12 cellular contexts compared by ENCODE assay signal in genomic region chr9:133427658-133428348, GRCh38. TPM values are rescaled to one million over a fixed set of nuclear protein-coding genes. Genes with fewer than 3 reads are reported as not detected.
DNase-seq lines count a peak whose midpoint lies in the region; ATAC-seq and TF ChIP-seq lines count a peak whose summit lies in the region.
"Had no signal": no experiment of that assay in that cellular context is flagged by ENCODE, and none has a peak within 500 bp of the region (broad histone marks: within the 10 kb centered on the region; RNA-seq: fewer than 3 reads in every experiment).

No MANE protein-coding gene starts in this region.

- no peaks in the 10 kb centered on the region for H3K9me2 ChIP-seq in PC-3 (replicated peaks; ENCODE audit: low read length)

- H3K4me1 Mint-ChIP-seq in activated naive CD4-positive, alpha-beta T cell treated with anti-CD3 and anti-CD28 coated beads, Interleukin-2, amount 50 U/mL, for 24 hours, result peaks cover 7% of the 10 kb centered on the region
- peaks cover 9% of the 10 kb centered on the region for H3K4me1 Mint-ChIP-seq in activated naive CD4-positive, alpha-beta T cell treated with anti-CD3 and anti-CD28 coated beads for 36 hours (ENCODE audit: low read depth)
- H3K4me1 Mint-ChIP-seq in activated B cell treated with CpG ODN at 0.5 μM for 24 hours, result peaks cover 13% of the 10 kb centered on the region
- H3K4me1 Mint-ChIP-seq in stimulated activated naive B cell treated with anti-CD40 and anti-IgM and Interleukin-4, amounts not matched to agents 10 μg/mL and 1 μg/mL and 100 μg/mL, for 72 hours, result peaks cover 5 to 19% of the 10 kb centered on the region in 2 donors

- no peak overlapping the region for H3K27ac Mint-ChIP-seq in activated naive CD4-positive, alpha-beta T cell treated with anti-CD3 and anti-CD28 coated beads, Interleukin-2, amount 50 U/mL, for 24 hours
- no peak overlapping the region for H3K27ac Mint-ChIP-seq in activated naive CD4-positive, alpha-beta T cell treated with anti-CD3 and anti-CD28 coated beads for 36 hours
- H3K27ac Mint-ChIP-seq in activated B cell treated with CpG ODN at 0.5 μM for 24 hours, result no peak overlapping the region
- no peak overlapping the region for H3K27ac Mint-ChIP-seq in stimulated activated naive B cell treated with anti-CD40 and anti-IgM and Interleukin-4, amounts not matched to agents 10 μg/mL and 1 μg/mL and 100 μg/mL, for 72 hours
- H3K27ac Mint-ChIP-seq: activated naive CD4-positive, alpha-beta T cell treated with anti-CD3 and anti-CD28 coated beads, Interleukin-2, amount 50 U/mL, for 72 hours had no signal

- H3K9ac ChIP-seq in iPS-20b (ENCODE audit: low read depth, low read length), result peak overlapping the region; percentile 32; the same call in 1 of the 2 replicates
- H3K9ac ChIP-seq in PC-3 (ENCODE audit: low read length), result no peak overlapping the region

- H3K4me1 ChIP-seq in iPS-20b (ENCODE audit: insufficient read depth, low read length) (no peaks in the 10 kb centered on the region), PC-3 (ENCODE audit: insufficient read depth, low read length) (no peaks in the 10 kb centered on the region), aorta (ENCODE audit: control insufficient read depth in 1 of 2, insufficient read depth in 2 of 2, low read length in 2 of 2) (no peaks in the 10 kb centered on the region)

- BruUV-seq in PC-3 (replicated peaks; lab: Mats Ljungman, UMichigan), result no TSS peak

- H3K9me3 Mint-ChIP-seq in activated naive CD4-positive, alpha-beta T cell treated with anti-CD3 and anti-CD28 coated beads, Interleukin-2, amount 50 U/mL, for 24 hours, result no peaks in the 10 kb centered on the region
- H3K9me3 Mint-ChIP-seq in activated naive CD4-positive, alpha-beta T cell treated with anti-CD3 and anti-CD28 coated beads for 36 hours, result no peaks in the 10 kb centered on the region
- H3K9me3 Mint-ChIP-seq in activated B cell treated with CpG ODN at 0.5 μM for 24 hours, result no peaks in the 10 kb centered on the region
- no peaks in the 10 kb centered on the region for H3K9me3 Mint-ChIP-seq in stimulated activated naive B cell treated with anti-CD40 and anti-IgM and Interleukin-4, amounts not matched to agents 10 μg/mL and 1 μg/mL and 100 μg/mL, for 72 hours
- H3K9me3 Mint-ChIP-seq: activated naive CD4-positive, alpha-beta T cell treated with anti-CD3 and anti-CD28 coated beads, Interleukin-2, amount 50 U/mL, for 72 hours had no signal

- H3K4me2 ChIP-seq in PC-3 (ENCODE audit: low read length), result no peak overlapping the region

- H4K20me1 ChIP-seq in PC-3 (ENCODE audit: low read length), result no peaks in the 10 kb centered on the region

- no peak for DNase-seq in activated naive CD4-positive, alpha-beta T cell treated with anti-CD3 and anti-CD28 coated beads for 36 hours
- no peak for DNase-seq in activated B cell treated with CpG ODN at 0.5 μM for 24 hours
- no peak for DNase-seq in stimulated activated naive B cell treated with anti-CD40 and anti-IgM and Interleukin-4, amounts not matched to agents 10 μg/mL and 1 μg/mL and 100 μg/mL, for 72 hours
- no peak for DNase-seq in PC-3
- no peak for DNase-seq in aorta
- DNase-seq: activated CD4-positive, alpha-beta T cell treated with anti-CD3 and anti-CD28 coated beads, Interleukin-2, amount 50 U/mL, for 48 hours; GDM1 had no signal

- H3K4me3 ChIP-seq in iPS-20b (ENCODE audit: low read length) (peak overlapping the region; percentile 59), PC-3 (ENCODE audit: low read length) (no peak overlapping the region), aorta (ENCODE audit: low read length in 2 of 2) (no peak overlapping the region)

- 62 to 65% methylated on average over 10 of the region's 10 CpGs for WGBS in aorta, 2 donors

- H2AFZ ChIP-seq in PC-3 (ENCODE audit: low read length), result no peak overlapping the region

- TF ChIP-seq CTCF in activated B cell treated with CpG ODN at 0.5 μM for 24 hours (IDR thresholded peaks at IDR 0.05), result no peak
- no peak for TF ChIP-seq CTCF in PC-3 (conservative IDR thresholded peaks at IDR 0.05; ENCODE audit: low read depth, low read length)

- H3F3A ChIP-seq in PC-3 (ENCODE audit: low read length, unreplicated experiment), result no peaks in the 10 kb centered on the region

- H3K36me3 Mint-ChIP-seq in activated naive CD4-positive, alpha-beta T cell treated with anti-CD3 and anti-CD28 coated beads, Interleukin-2, amount 50 U/mL, for 24 hours, result no peaks in the 10 kb centered on the region
- H3K36me3 Mint-ChIP-seq in activated naive CD4-positive, alpha-beta T cell treated with anti-CD3 and anti-CD28 coated beads for 36 hours (ENCODE audit: low read depth), result no peaks in the 10 kb centered on the region
- H3K36me3 Mint-ChIP-seq in activated B cell treated with CpG ODN at 0.5 μM for 24 hours (ENCODE audit: low read depth), result no peaks in the 10 kb centered on the region
- no peaks in the 10 kb centered on the region for H3K36me3 Mint-ChIP-seq in stimulated activated naive B cell treated with anti-CD40 and anti-IgM and Interleukin-4, amounts not matched to agents 10 μg/mL and 1 μg/mL and 100 μg/mL, for 72 hours
- H3K36me3 Mint-ChIP-seq: activated naive CD4-positive, alpha-beta T cell treated with anti-CD3 and anti-CD28 coated beads, Interleukin-2, amount 50 U/mL, for 72 hours had no signal

- intact Hi-C loops in activated naive CD4-positive, alpha-beta T cell treated with anti-CD3 and anti-CD28 coated beads for 36 hours (cut with micrococcal nuclease), result no loop called here
- intact Hi-C loops in activated B cell treated with CpG ODN at 0.5 μM for 24 hours (cut with micrococcal nuclease), result loop anchor here (2.0 kb wide), 1 partner anchor 21 kb away; no protein-coding TSS in a partner anchor
- intact Hi-C loops in PC-3 (cut with micrococcal nuclease), result no loop called here
- intact Hi-C loops in aorta (cut with DNase I), result no loop called here

- no peaks in the 10 kb centered on the region for H3K79me2 ChIP-seq in PC-3 (ENCODE audit: low read length)

- H3K27ac ChIP-seq in iPS-20b (ENCODE audit: low read length) (no peak overlapping the region), PC-3 (ENCODE audit: low read length) (no peak overlapping the region), aorta (ENCODE audit: low read depth in 1 of 2, low read length in 2 of 2) (no peak overlapping the region)

- POLR2A ChIA-PET in activated B cell treated with CpG ODN at 0.5 μM for 24 hours (lab: Charles Lee) (interaction anchor here (0.6 to 0.8 kb wide), 3 partner anchors 80 to 481 kb away, joined by 3 to 6 read pairs (median 3); partner anchors contain the start of genes GTF3C5, MED22 and RPL7A), PC-3 (lab: Charles Lee; ENCODE audit: unreplicated experiment) (interaction anchor here (0.7 kb wide), 1 partner anchor 15 kb away, joined by 3 read pairs; no protein-coding TSS in a partner anchor)

- H3K36me3 ChIP-seq in iPS-20b (ENCODE audit: insufficient read depth, low read depth, low read length) (no peaks in the 10 kb centered on the region), PC-3 (ENCODE audit: low read depth, low read length) (no peaks in the 10 kb centered on the region), aorta (ENCODE audit: control insufficient read depth in 1 of 2, insufficient read depth in 2 of 2, low read length in 1 of 2) (no peaks in the 10 kb centered on the region)

- H3K9me3 ChIP-seq in iPS-20b (ENCODE audit: insufficient read depth, low read depth, low read length) (no peaks in the 10 kb centered on the region; the same call in 1 of the 2 replicates), PC-3 (ENCODE audit: low read length) (no peaks in the 10 kb centered on the region), aorta (ENCODE audit: control insufficient read depth, low read length) (no peaks in the 10 kb centered on the region)

- peaks cover 18% of the 10 kb centered on the region for H3K27me3 Mint-ChIP-seq in activated naive CD4-positive, alpha-beta T cell treated with anti-CD3 and anti-CD28 coated beads, Interleukin-2, amount 50 U/mL, for 24 hours
- H3K27me3 Mint-ChIP-seq in activated naive CD4-positive, alpha-beta T cell treated with anti-CD3 and anti-CD28 coated beads for 36 hours (ENCODE audit: low read depth), result peaks cover 33% of the 10 kb centered on the region
- peaks cover 17% of the 10 kb centered on the region for H3K27me3 Mint-ChIP-seq in activated B cell treated with CpG ODN at 0.5 μM for 24 hours
- peaks cover 12 to 45% of the 10 kb centered on the region in 2 donors for H3K27me3 Mint-ChIP-seq in stimulated activated naive B cell treated with anti-CD40 and anti-IgM and Interleukin-4, amounts not matched to agents 10 μg/mL and 1 μg/mL and 100 μg/mL, for 72 hours

- no peak for ATAC-seq in activated B cell treated with CpG ODN at 0.5 μM for 24 hours (ENCODE audit: low read depth)
- ATAC-seq in stimulated activated naive B cell treated with anti-CD40 and anti-IgM and Interleukin-4, amounts not matched to agents 10 μg/mL and 1 μg/mL and 100 μg/mL, for 72 hours (replicated peaks), result no peak
- no peak for ATAC-seq in PC-3
- ATAC-seq in HG02938 (IDR thresholded peaks at IDR 0.05; ENCODE audit: unreplicated experiment), result no peak
- no peak for ATAC-seq in aorta (ENCODE audit: low FRiP score)

- peak overlapping the region; percentile 71 for H3K4me3 Mint-ChIP-seq in activated naive CD4-positive, alpha-beta T cell treated with anti-CD3 and anti-CD28 coated beads, Interleukin-2, amount 50 U/mL, for 24 hours
- no peak overlapping the region for H3K4me3 Mint-ChIP-seq in activated naive CD4-positive, alpha-beta T cell treated with anti-CD3 and anti-CD28 coated beads for 36 hours
- H3K4me3 Mint-ChIP-seq in activated B cell treated with CpG ODN at 0.5 μM for 24 hours, result peak overlapping the region; percentile 66
- peak overlapping the region; percentile 36 to 41 for H3K4me3 Mint-ChIP-seq in stimulated activated naive B cell treated with anti-CD40 and anti-IgM and Interleukin-4, amounts not matched to agents 10 μg/mL and 1 μg/mL and 100 μg/mL, for 72 hours

- H3K27me3 ChIP-seq in iPS-20b (ENCODE audit: insufficient read depth, low read length), result peaks cover 22% of the 10 kb centered on the region
- H3K27me3 ChIP-seq in PC-3 (ENCODE audit: low read length), result no peaks in the 10 kb centered on the region
- H3K27me3 ChIP-seq in aorta (ENCODE audit: control insufficient read depth in 1 of 2, insufficient read depth in 2 of 2, low read length in 1 of 2), result no peaks in the 10 kb centered on the region

- CTCF ChIA-PET in activated naive CD4-positive, alpha-beta T cell treated with anti-CD3 and anti-CD28 coated beads for 36 hours (lab: Charles Lee), result no interaction called here
- CTCF ChIA-PET in activated B cell treated with CpG ODN at 0.5 μM for 24 hours (lab: Charles Lee) (interaction anchor here (0.7 kb wide), 1 partner anchor 7 kb away, joined by 3 read pairs; no protein-coding TSS in a partner anchor), PC-3 (lab: Charles Lee) (no interaction called here)

RNA-seq across cellular contexts. Expression of gene ADAMTS13, which starts 5.6 kb away (rescaled TPM):
- total RNA-seq in activated naive CD4-positive, alpha-beta T cell treated with anti-CD3 and anti-CD28 coated beads for 36 hours, result 1 to 10 TPM; 3.0 to 3.2 TPM
- 1.9 TPM in 2 replicates for total RNA-seq in activated B cell treated with CpG ODN at 0.5 μM for 24 hours
- total RNA-seq in PC-3 (2014; rRNA removed), result 0.86 and 0.95 TPM in 2 replicates
- 1 to 10 TPM; 1.3 to 3.6 TPM for total RNA-seq in aorta
- polyA plus RNA-seq in aorta, result 10 to 100 TPM in 1 of 2 donors, 1 to 10 TPM in 1; 2.0 to 11.9 TPM

RNA-seq across cellular contexts. Expression of gene REXO4, which starts 10.0 kb away (rescaled TPM):
- 10 to 100 TPM; 22.5 to 27.0 TPM for total RNA-seq in activated naive CD4-positive, alpha-beta T cell treated with anti-CD3 and anti-CD28 coated beads for 36 hours
- total RNA-seq in activated B cell treated with CpG ODN at 0.5 μM for 24 hours (31.6 and 33.3 TPM in 2 replicates), PC-3 (2014; rRNA removed) (34.1 and 37.8 TPM in 2 replicates), aorta (10 to 100 TPM; 10.8 to 19.1 TPM)
- 10 to 100 TPM; 13.5 to 15.0 TPM for polyA plus RNA-seq in aorta

RNA-seq across cellular contexts. Expression of gene CACFD1, which starts 32.0 kb away (rescaled TPM):
- total RNA-seq in activated naive CD4-positive, alpha-beta T cell treated with anti-CD3 and anti-CD28 coated beads for 36 hours, result under 1 TPM; 0.35 to 0.45 TPM
- total RNA-seq in activated B cell treated with CpG ODN at 0.5 μM for 24 hours (13.8 and 15.0 TPM in 2 replicates), PC-3 (2014; rRNA removed) (7.5 and 10.0 TPM in 2 replicates), aorta (10 to 100 TPM; 11.5 to 15.9 TPM)
- 10 to 100 TPM in 1 of 2 donors, 1 to 10 TPM in 1; 8.1 to 14.5 TPM for polyA plus RNA-seq in aorta

RNA-seq across cellular contexts. Expression of gene SLC2A6, which starts 51.1 kb away (rescaled TPM):
- total RNA-seq in activated naive CD4-positive, alpha-beta T cell treated with anti-CD3 and anti-CD28 coated beads for 36 hours, result under 1 TPM; 0.62 to 0.83 TPM
- total RNA-seq in activated B cell treated with CpG ODN at 0.5 μM for 24 hours, result 32.9 and 37.4 TPM in 2 replicates
- total RNA-seq in PC-3 (2014; rRNA removed), result 20.5 and 21.7 TPM in 2 replicates
- 1 to 10 TPM; 3.3 to 5.8 TPM for total RNA-seq in aorta
- polyA plus RNA-seq in aorta, result 1 to 10 TPM; 1.5 to 2.6 TPM

RNA-seq across cellular contexts. Expression of gene STKLD1, which starts 51.6 kb away (rescaled TPM):
- under 1 TPM; 0.35 to 0.41 TPM for total RNA-seq in activated naive CD4-positive, alpha-beta T cell treated with anti-CD3 and anti-CD28 coated beads for 36 hours
- 0.37 and 0.44 TPM in 2 replicates for total RNA-seq in activated B cell treated with CpG ODN at 0.5 μM for 24 hours
- 0.52 and 4.1 TPM in 2 replicates for total RNA-seq in PC-3 (2014; rRNA removed)
- total RNA-seq in aorta, result 1 to 10 TPM in 1 of 2 donors, not detected in 1; 1.4 TPM
- 1 to 10 TPM in 1 of 2 donors, not detected in 1; 3.5 TPM for polyA plus RNA-seq in aorta
- total RNA-seq: kidney epithelial cell had no signal
